In the genomic region with DNA sequence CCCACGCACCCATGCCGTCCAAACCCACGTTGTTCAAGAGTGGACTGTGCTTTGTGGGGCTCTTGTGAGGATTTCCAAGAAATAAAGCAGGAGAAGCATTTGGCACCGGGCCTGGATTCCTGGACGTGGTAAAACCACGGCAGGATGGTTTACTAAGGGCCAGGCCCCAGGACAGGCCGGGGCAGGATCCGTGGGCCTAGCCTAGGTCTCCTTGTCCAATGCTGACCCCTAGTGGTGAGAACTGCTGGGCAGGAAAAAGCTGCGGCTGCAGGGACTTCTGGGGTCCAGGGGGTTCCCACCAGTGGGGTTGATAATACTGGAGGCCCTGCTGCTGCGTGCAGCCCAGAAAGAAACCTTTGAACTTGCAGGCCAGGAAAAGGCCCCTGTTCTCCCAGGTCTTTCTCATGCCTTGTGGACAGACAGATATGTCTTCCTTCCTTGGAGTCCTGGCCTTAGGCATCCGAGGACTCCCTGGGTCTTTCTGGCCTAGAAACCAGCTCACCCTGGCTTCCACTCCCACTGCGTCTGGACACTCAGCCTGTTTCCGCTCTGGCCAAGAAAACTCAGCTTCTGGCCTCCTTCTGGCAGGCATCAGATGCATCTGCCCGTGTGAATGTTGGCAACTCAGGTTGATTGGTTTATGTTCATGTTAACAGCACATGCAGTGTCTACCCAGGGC, we compare ENCODE assay signal across 8 cellular contexts.
DNase-seq lines count a peak whose midpoint lies in the region; ATAC-seq and TF ChIP-seq lines count a peak whose summit lies in the region.

No MANE protein-coding gene starts in this region.

- peak; percentile 68 to 88 (median 81) for ATAC-seq in right lobe of liver
- no peak for ATAC-seq in GM18505 (IDR thresholded peaks at IDR 0.05; ENCODE audit: unreplicated experiment)

- 30% methylated on average over 11 of the region's 14 CpGs for WGBS in right lobe of liver (ENCODE audit: insufficient coverage, low coverage, low lambda C conversion rate, missing lambda C conversion rate)

- H3K4me3 ChIP-seq in NB4 (ENCODE audit: low read depth, low read length) (no peak overlapping the region), coronary artery (no peak overlapping the region), right lobe of liver (no peak overlapping the region)

- no peaks in the 10 kb centered on the region for H3K9me3 ChIP-seq in right lobe of liver

- DNase-seq in NCI-H82 (lab: John Stamatoyannopoulos, UW) (peak; percentile 87), NCI-H82 treated with DMSO at 0.1 percent for 48 hours (lab: John Stamatoyannopoulos, UW; ENCODE audit: unreplicated experiment) (no peak), NB4 (ENCODE audit: low read depth) (peak; percentile 70), coronary artery (ENCODE audit: low spot score) (no peak), right lobe of liver (peak; percentile 69)
- DNase-seq in activated CD4-positive, alpha-beta T cell treated with anti-CD3 and anti-CD28 coated beads for 48 hours = peak; percentile 74
- peak in 2 of 3 donors; percentile 10 to 23 for DNase-seq in stimulated activated CD4-positive, alpha-beta T cell treated with anti-CD3 and anti-CD28 coated beads, TNF-alpha, amount 100 ng/mL, for 1 hour (ENCODE audit: low read depth in 3 of 3, low spot score in 1 of 3)

- TF ChIP-seq CTCF in NB4 (IDR thresholded peaks at IDR 0.05; ENCODE audit: low read depth, low read length) (peak; percentile 87), coronary artery (IDR thresholded peaks at IDR 0.05) (peak; percentile 82), right lobe of liver (IDR thresholded peaks at IDR 0.05) (peak; percentile 79 to 94 (median 88))

- H3K27ac ChIP-seq in coronary artery (no peak overlapping the region), right lobe of liver (no peak overlapping the region)

- H3K27me3 ChIP-seq in right lobe of liver = no peaks in the 10 kb centered on the region

- TF ChIP-seq POLR2A in NB4 (IDR thresholded peaks at IDR 0.05; ENCODE audit: extremely low read depth, insufficient read length) (no peak), right lobe of liver (IDR thresholded peaks at IDR 0.05) (no peak), GM18505 (IDR thresholded peaks at IDR 0.05; ENCODE audit: borderline replicate concordance, extremely low read depth, insufficient read depth, insufficient read length) (no peak)

- H3K36me3 ChIP-seq in right lobe of liver = no peaks in the 10 kb centered on the region

- intact Hi-C loops in right lobe of liver (cut with DNase I) = no loop called here

- no peaks in the 10 kb centered on the region for H3K4me1 ChIP-seq in right lobe of liver

Comparison
In these comparisons a context has a peak if more than half of its experiments do, and no peak if none do; other contexts are left out.
1. DNase-seq: peak in NCI-H82 (single experiment), NB4 (single experiment), activated CD4-positive, alpha-beta T cell treated with anti-CD3 and anti-CD28 coated beads for 48 hours (single experiment), right lobe of liver (3 of 3) and stimulated activated CD4-positive, alpha-beta T cell treated with anti-CD3 and anti-CD28 coated beads, TNF-alpha, amount 100 ng/mL, for 1 hour (2 of 3); none in NCI-H82 treated with DMSO at 0.1 percent for 48 hours (single experiment) and coronary artery (single experiment).
2. Peak in every context shown above with its lines, with median percentiles within 50 percentile points of each other: CTCF ChIP-seq.